ENCODE assay signal across 12 cellular contexts in genomic region chr7:155918720-155919399, GRCh38.
DNase-seq lines count a peak whose midpoint lies in the region; ATAC-seq and TF ChIP-seq lines count a peak whose summit lies in the region.
"Had no signal": no experiment of that assay in that cellular context is flagged by ENCODE, and none has a peak within 500 bp of the region (broad histone marks: within the 10 kb centered on the region; RNA-seq: fewer than 3 reads in every experiment).

No MANE protein-coding gene starts in this region.

- peak; percentile 76 for ATAC-seq in PC-3
- peak; percentile 91 for ATAC-seq in mucosa of descending colon
- ATAC-seq in GM19351 (IDR thresholded peaks at IDR 0.05; ENCODE audit: unreplicated experiment), result no peak

- H3K9me3 ChIP-seq in Caco-2, result no peaks in the 10 kb centered on the region
- H3K9me3 ChIP-seq in PC-3 (ENCODE audit: low read length), result no peaks in the 10 kb centered on the region
- no peaks in the 10 kb centered on the region for H3K9me3 ChIP-seq in mucosa of descending colon
- H3K9me3 ChIP-seq: prostate gland had no signal

- peak overlapping the region; percentile 14 for H3K4me3 Mint-ChIP-seq in Caco-2 (ENCODE audit: unreplicated experiment)
- H3K4me3 Mint-ChIP-seq: CD4-positive, alpha-beta T cell had no signal

- H3K27me3 ChIP-seq in Caco-2 (replicated peaks; ENCODE audit: control insufficient read depth, insufficient read depth, low read length) (no peaks in the 10 kb centered on the region), PC-3 (ENCODE audit: low read length) (no peaks in the 10 kb centered on the region)

- no peaks in the 10 kb centered on the region for H4K20me1 ChIP-seq in PC-3 (ENCODE audit: low read length)

- peak overlapping the region; percentile 67 for H3K4me2 ChIP-seq in PC-3 (ENCODE audit: low read length)

- POLR2A ChIA-PET in Caco-2 (lab: Charles Lee) (no interaction called here), PC-3 (lab: Charles Lee; ENCODE audit: unreplicated experiment) (interaction anchor here (0.6 kb wide), 1 partner anchor 104 kb away, joined by 3 read pairs; no protein-coding TSS in a partner anchor)

- no peaks in the 10 kb centered on the region for H3F3A ChIP-seq in PC-3 (ENCODE audit: low read length, unreplicated experiment)

- peak overlapping the region; percentile 60 for H3K27ac Mint-ChIP-seq in Caco-2 (ENCODE audit: unreplicated experiment)
- H3K27ac Mint-ChIP-seq: CD4-positive, alpha-beta T cell had no signal

- no peaks in the 10 kb centered on the region for H3K36me3 ChIP-seq in Caco-2 (ENCODE audit: control insufficient read depth, insufficient read depth, low read length)
- no peaks in the 10 kb centered on the region for H3K36me3 ChIP-seq in PC-3 (ENCODE audit: low read depth, low read length)
- no peaks in the 10 kb centered on the region for H3K36me3 ChIP-seq in mucosa of descending colon (ENCODE audit: low read depth)
- H3K36me3 ChIP-seq: prostate gland had no signal

- H3K9ac ChIP-seq in PC-3 (ENCODE audit: low read length), result peak overlapping the region; percentile 52

- no peaks in the 10 kb centered on the region for H3K9me2 ChIP-seq in PC-3 (replicated peaks; ENCODE audit: low read length)

- H3K27me3 Mint-ChIP-seq in Caco-2 (ENCODE audit: insufficient read depth, unreplicated experiment), result no peaks in the 10 kb centered on the region
- H3K27me3 Mint-ChIP-seq: CD4-positive, alpha-beta T cell had no signal

- DNase-seq in Caco-2 (peak; percentile 65 to 88), PC-3 (peak; percentile 94), epithelial cell of esophagus (ENCODE audit: low read depth) (peak; percentile 94), mucosa of descending colon (peak; percentile 74 to 86 (median 76)), DMS153 treated with DMSO at 0.1 percent for 48 hours (lab: John Stamatoyannopoulos, UW; ENCODE audit: unreplicated experiment) (no peak), RPMI8226 (no peak), NCI-H1092 (lab: John Stamatoyannopoulos, UW) (no peak)
- DNase-seq: activated gamma-delta T cell treated with Interleukin-2 at 50 U/mL for 16 hours, NCI-H187 treated with DMSO at 0.1 percent for 48 hours had no signal

- H3K79me2 ChIP-seq in PC-3 (ENCODE audit: low read length), result no peaks in the 10 kb centered on the region

- H3K27ac ChIP-seq in PC-3 (ENCODE audit: low read length), result peak overlapping the region; percentile 76
- H3K27ac ChIP-seq: prostate gland had no signal

- BruUV-seq in Caco-2 (replicated peaks; lab: Mats Ljungman, UMichigan) (no TSS peak), PC-3 (replicated peaks; lab: Mats Ljungman, UMichigan) (no TSS peak)

- peaks cover 20% of the 10 kb centered on the region for H3K4me1 Mint-ChIP-seq in Caco-2 (ENCODE audit: low read depth, unreplicated experiment)

- no peak overlapping the region for H2AFZ ChIP-seq in PC-3 (ENCODE audit: low read length)

- TF ChIP-seq CTCF in Caco-2 (IDR thresholded peaks at IDR 0.05; ENCODE audit: insufficient read depth in 1 of 2, low read depth in 1 of 2, low read length in 1 of 2, severe bottlenecking in 1 of 2, unreplicated experiment in 1 of 2) (no peak), PC-3 (conservative IDR thresholded peaks at IDR 0.05; ENCODE audit: low read depth, low read length) (no peak), epithelial cell of esophagus (IDR thresholded peaks at IDR 0.05; ENCODE audit: insufficient read depth, low read depth, low read length, missing control alignments) (no peak), mucosa of descending colon (IDR thresholded peaks at IDR 0.05) (no peak)

- intact Hi-C loops in Caco-2 (cut with micrococcal nuclease; ENCODE audit: unreplicated experiment) (no loop called here), PC-3 (cut with micrococcal nuclease) (loop anchor here (2.0 kb wide), 4 partner anchors 32 to 88 kb away; no protein-coding TSS in a partner anchor), mucosa of descending colon (cut with DNase I, micrococcal nuclease) (no loop called here)

- peaks cover 36% of the 10 kb centered on the region for H3K4me1 ChIP-seq in Caco-2
- peaks cover 54% of the 10 kb centered on the region for H3K4me1 ChIP-seq in PC-3 (ENCODE audit: insufficient read depth, low read length)
- peaks cover 11% of the 10 kb centered on the region for H3K4me1 ChIP-seq in mucosa of descending colon (ENCODE audit: low read depth)
- H3K4me1 ChIP-seq: prostate gland had no signal

- H3K36me3 Mint-ChIP-seq in Caco-2 (ENCODE audit: insufficient read depth, unreplicated experiment), result no peaks in the 10 kb centered on the region

- CTCF ChIA-PET in Caco-2 (lab: Charles Lee) (interaction anchor here (0.6 kb wide), 2 partner anchors 78 to 574 kb away, joined by 3 read pairs; no protein-coding TSS in a partner anchor), PC-3 (lab: Charles Lee) (no interaction called here)

- H3K9me3 Mint-ChIP-seq in Caco-2 (ENCODE audit: unreplicated experiment), result peaks cover 10% of the 10 kb centered on the region
- H3K9me3 Mint-ChIP-seq: CD4-positive, alpha-beta T cell had no signal

- H3K4me3 ChIP-seq in Caco-2 (ENCODE audit: low read depth, low read length) (no peak overlapping the region), PC-3 (ENCODE audit: low read length) (peak overlapping the region; percentile 7; the same call in 1 of the 2 replicates), epithelial cell of esophagus (ENCODE audit: low read length) (no peak overlapping the region), mucosa of descending colon (no peak overlapping the region)
- H3K4me3 ChIP-seq: prostate gland had no signal

Comparison
In these comparisons a context has a peak if more than half of its experiments do, and no peak if none do; other contexts are left out.
1. DNase-seq: peak in Caco-2 (2 of 2), PC-3 (single experiment), epithelial cell of esophagus (single experiment) and mucosa of descending colon (3 of 3); none in DMS153 treated with DMSO at 0.1 percent for 48 hours (single experiment), RPMI8226 (single experiment) and NCI-H1092 (single experiment).